2 cellular contexts compared by ENCODE assay signal in genomic region chr10:101762736-101763135, GRCh38.
TF ChIP-seq lines count a peak whose summit lies in the region.

No MANE protein-coding gene starts in this region.

TF ChIP-seq in SK-N-SH, 30 proteins besides CTCF, POLR2A, EP300 and RAD21:
- no peak for TF ChIP-seq MXI1 (IDR thresholded peaks at IDR 0.05; ENCODE audit: low read depth, low read length)
- no peak for TF ChIP-seq JUND (IDR thresholded peaks at IDR 0.05)
- no peak for TF ChIP-seq SMC3 (IDR thresholded peaks at IDR 0.05; ENCODE audit: low read depth, low read length)

TF ChIP-seq in SK-N-SH treated with all-trans-retinoic acid at 6 μM for 48 hours, 23 proteins besides CTCF, POLR2A, EP300 and RAD21:
- TF ChIP-seq POU6F1 (CRISPR knock-in tag; IDR thresholded peaks at IDR 0.05; ENCODE audit: borderline replicate concordance, low read depth) (no peak), SNAI2 (CRISPR knock-in tag; IDR thresholded peaks at IDR 0.05) (no peak), ZC3H10 (CRISPR knock-in tag; IDR thresholded peaks at IDR 0.05) (no peak), ARNTL (CRISPR knock-in tag; IDR thresholded peaks at IDR 0.05; ENCODE audit: borderline replicate concordance, low read depth) (no peak), TCF4 (CRISPR knock-in tag; IDR thresholded peaks at IDR 0.05; ENCODE audit: borderline replicate concordance) (no peak), TSHZ2 (CRISPR knock-in tag; IDR thresholded peaks at IDR 0.05) (no peak), TOX (CRISPR knock-in tag; IDR thresholded peaks at IDR 0.05; ENCODE audit: borderline replicate concordance) (no peak), CSDC2 (CRISPR knock-in tag; IDR thresholded peaks at IDR 0.05) (no peak), CREB5 (CRISPR knock-in tag; IDR thresholded peaks at IDR 0.05; ENCODE audit: low read depth) (no peak), ZNF565 (CRISPR knock-in tag; conservative IDR thresholded peaks at IDR 0.05; ENCODE audit: low read depth) (no peak), BACH2 (CRISPR knock-in tag; IDR thresholded peaks at IDR 0.05; ENCODE audit: borderline replicate concordance) (no peak), PPARA (CRISPR knock-in tag; IDR thresholded peaks at IDR 0.05; ENCODE audit: borderline replicate concordance) (no peak), ESRRG (CRISPR knock-in tag; IDR thresholded peaks at IDR 0.05) (no peak), ZNF70 (CRISPR knock-in tag; IDR thresholded peaks at IDR 0.05) (no peak), OSR1 (CRISPR knock-in tag; IDR thresholded peaks at IDR 0.05) (no peak), ISL1 (CRISPR knock-in tag; IDR thresholded peaks at IDR 0.05) (no peak)
